17 cellular contexts compared by ENCODE assay signal in the genomic region with DNA sequence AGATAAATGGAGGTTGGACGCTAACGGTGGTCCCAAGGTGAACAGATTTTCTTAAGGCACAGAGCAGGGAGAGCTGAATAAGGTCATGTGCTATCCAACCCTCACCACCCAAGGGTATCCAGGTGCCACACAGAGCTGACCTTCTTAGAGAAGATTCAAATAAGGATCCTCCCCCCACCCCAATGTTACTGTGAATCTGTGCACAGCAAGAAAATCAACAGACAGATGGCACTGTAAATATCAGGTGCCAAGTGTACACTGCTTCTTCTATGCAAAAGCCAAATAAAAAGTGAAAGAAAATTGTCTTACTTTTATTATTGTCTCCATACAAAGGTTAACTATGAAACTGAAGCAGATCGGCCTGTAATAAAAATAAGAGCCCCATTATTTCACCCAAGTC.
DNase-seq lines count a peak whose midpoint lies in the region; ATAC-seq and TF ChIP-seq lines count a peak whose summit lies in the region.
"Had no signal": no experiment of that assay in that cellular context is flagged by ENCODE, and none has a peak within 500 bp of the region (broad histone marks: within the 10 kb centered on the region; RNA-seq: fewer than 3 reads in every experiment).

No MANE protein-coding gene starts in this region.

- H3K36me3 Mint-ChIP-seq in neural crest cell (ENCODE audit: low read depth) (no peaks in the 10 kb centered on the region), chondrocyte (ENCODE audit: low read depth) (no peaks in the 10 kb centered on the region)
- H3K36me3 Mint-ChIP-seq: CD4-positive, CD25-positive, alpha-beta regulatory T cell; CD8-positive, alpha-beta T cell had no signal

- H3K4me3 Mint-ChIP-seq in neural crest cell, result no peak overlapping the region
- H3K4me3 Mint-ChIP-seq in chondrocyte (ENCODE audit: unreplicated experiment), result no peak overlapping the region
- H3K4me3 Mint-ChIP-seq: B cell; CD4-positive, CD25-positive, alpha-beta regulatory T cell; CD8-positive, alpha-beta T cell; GM23338; H9 had no signal

- H3K9me3 Mint-ChIP-seq in neural crest cell (peaks cover 4% of the 10 kb centered on the region), chondrocyte (ENCODE audit: low read depth) (peaks cover 9% of the 10 kb centered on the region)

- ATAC-seq in GM18511 (IDR thresholded peaks at IDR 0.05; ENCODE audit: unreplicated experiment), result no peak
- ATAC-seq: CD8-positive, alpha-beta T cell; GM12878; GM23338; HCT116 had no signal

- H3K4me1 Mint-ChIP-seq in neural crest cell (no peaks in the 10 kb centered on the region), chondrocyte (ENCODE audit: low read depth) (no peaks in the 10 kb centered on the region)
- H3K4me1 Mint-ChIP-seq: B cell; CD4-positive, CD25-positive, alpha-beta regulatory T cell; GM23338; H9 had no signal

- H3K27ac Mint-ChIP-seq in neural crest cell (ENCODE audit: unreplicated experiment) (peak overlapping the region; percentile 79), chondrocyte (ENCODE audit: unreplicated experiment) (no peak overlapping the region)
- H3K27ac Mint-ChIP-seq: B cell; CD4-positive, CD25-positive, alpha-beta regulatory T cell; CD8-positive, alpha-beta T cell; GM23338; H9 had no signal

- peaks cover 2% of the 10 kb centered on the region for H3K27me3 Mint-ChIP-seq in neural crest cell (ENCODE audit: low read depth)
- no peaks in the 10 kb centered on the region for H3K27me3 Mint-ChIP-seq in chondrocyte (ENCODE audit: low read depth)
- H3K27me3 Mint-ChIP-seq: B cell; CD4-positive, CD25-positive, alpha-beta regulatory T cell had no signal

- TF ChIP-seq CTCF in neural crest cell (conservative IDR thresholded peaks at IDR 0.05) (no peak), chondrocyte (IDR thresholded peaks at IDR 0.05) (no peak)

- peak; percentile 32 for DNase-seq in NCI-H2171 treated with DMSO at 0.1 percent for 48 hours (lab: John Stamatoyannopoulos, UW)
- DNase-seq in NCI-H2171 (lab: John Stamatoyannopoulos, UW), result no peak
- peak; percentile 85 for DNase-seq in cerebellar cortex (ENCODE audit: low spot score)
- no peak for DNase-seq in neural crest cell (ENCODE audit: low read depth, low spot score)
- DNase-seq in chondrocyte (ENCODE audit: low spot score), result no peak
- DNase-seq: Caco-2; CD4-positive, CD25-positive, alpha-beta regulatory T cell; CD8-positive, alpha-beta T cell; DMS153; DND-41; GDM1; H9 had no signal

Comparison
In these comparisons a context has a peak if more than half of its experiments do, and no peak if none do; other contexts are left out.
1. DNase-seq: peak in NCI-H2171 treated with DMSO at 0.1 percent for 48 hours (single experiment) and cerebellar cortex (single experiment); none in NCI-H2171 (single experiment), neural crest cell (single experiment) and chondrocyte (single experiment).